8 cellular contexts compared by ENCODE assay signal in the genomic region with DNA sequence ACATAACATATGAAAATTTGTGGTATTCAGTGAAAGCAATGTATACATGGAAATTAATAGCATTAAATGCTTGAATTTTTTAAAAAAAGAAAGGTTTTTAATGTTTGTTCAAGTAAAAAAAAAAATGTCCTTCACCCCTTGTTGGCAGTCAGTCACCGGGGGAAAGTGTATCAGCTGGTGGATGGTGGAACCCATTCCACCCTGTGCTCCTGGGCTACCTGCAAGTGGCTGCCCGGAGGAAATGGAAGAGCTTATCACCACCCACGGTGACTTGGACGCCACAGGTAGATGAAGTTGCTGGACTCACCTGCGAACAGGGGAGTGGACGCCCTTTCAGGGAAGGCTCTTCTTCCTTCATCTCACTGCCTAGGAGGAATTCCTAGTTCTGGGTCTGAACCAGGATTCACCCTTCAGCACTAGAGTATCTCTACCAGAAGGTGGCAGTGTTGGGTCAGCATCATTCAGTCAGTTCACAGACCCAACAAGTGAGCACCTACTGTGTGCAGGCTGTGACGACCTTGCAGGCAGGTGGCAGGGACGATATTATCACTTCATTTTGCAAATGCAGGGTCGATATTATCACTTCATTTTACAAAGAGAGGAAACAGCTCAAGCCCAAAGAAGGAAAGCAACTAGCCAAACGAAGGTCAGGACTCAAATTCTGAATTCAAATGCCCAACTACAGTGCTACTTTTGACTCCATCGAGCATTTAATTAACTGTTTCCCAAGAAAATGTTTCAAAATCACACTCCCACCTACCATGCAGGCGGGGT. TPM values are rescaled to one million over a fixed set of nuclear protein-coding genes. Genes with fewer than 3 reads are reported as not detected.
DNase-seq lines count a peak whose midpoint lies in the region; ATAC-seq, FAIRE-seq and TF ChIP-seq lines count a peak whose summit lies in the region.

No MANE protein-coding gene starts in this region.

- CTCF ChIA-PET in PC-9 (lab: Charles Lee): interaction anchor here (0.6 to 1.3 kb wide), 2 partner anchors 9 to 157 kb away, joined by 4 read pairs; no protein-coding TSS in a partner anchor
- CTCF ChIA-PET in K562 (lab: Yijun Ruan, JAX; ENCODE audit: low intra/inter-chr PET ratio): interaction anchor here (3.1 kb wide), 1 partner anchor 140 kb away, joined by 46 read pairs; no protein-coding TSS in a partner anchor

- no peak overlapping the region for H2AFZ ChIP-seq in PC-9
- H2AFZ ChIP-seq in K562 (ENCODE audit: low read depth, low read length): no peak overlapping the region

- H3K9me3 ChIP-seq in PC-9 (ENCODE audit: insufficient read depth, low read depth) (no peaks in the 10 kb centered on the region), K562 (replicated peaks; ENCODE audit: control insufficient read depth, insufficient read depth, low read depth, low read length) (no peaks in the 10 kb centered on the region; the same call in 1 of the 2 replicates)

- intact Hi-C loops in PC-9 (cut with micrococcal nuclease; ENCODE audit: unreplicated experiment): loop anchor here (1.0 to 10.0 kb wide), 3 partner anchors 92 to 239 kb away; partner anchors contain the start of gene DPYSL5
- intact Hi-C loops in K562 (cut with micrococcal nuclease): loop anchor here (1.0 to 5.0 kb wide), 2 partner anchors 140 to 237 kb away; no protein-coding TSS in a partner anchor

- in situ Hi-C loops in K562 (cut with MboI): no loop called here

- TF ChIP-seq RAD21 in K562 (CRISPR knock-in tag; conservative IDR thresholded peaks at IDR 0.05 in 1 of 2, IDR thresholded peaks at IDR 0.05 in 1 of 2): peak; percentile 94 to 95

- H3K27me3 ChIP-seq in PC-9 (ENCODE audit: insufficient read depth, low read depth) (no peaks in the 10 kb centered on the region), K562 (ENCODE audit: control insufficient read depth in 2 of 2, insufficient read depth in 2 of 2, low read length in 2 of 2) (peaks cover 7 to 39% of the 10 kb centered on the region in 2 experiments; a peak in 4 of 5 replicates)

- FAIRE-seq in K562 (lab: Jason Lieb, UNC): peak; percentile 95

- H3K36me3 ChIP-seq in PC-9 (ENCODE audit: low read depth) (no peaks in the 10 kb centered on the region), K562 (ENCODE audit: control insufficient read depth, insufficient read depth, low read length) (no peaks in the 10 kb centered on the region)

- H3K9me2 ChIP-seq in PC-9 (ENCODE audit: insufficient read depth): no peaks in the 10 kb centered on the region

- H3K4me3 ChIP-seq in PC-9 (no peak overlapping the region), K562 (no peak overlapping the region)

- TF ChIP-seq CTCF in PC-9 (conservative IDR thresholded peaks at IDR 0.05) (peak; percentile 99), K562 (IDR thresholded peaks at IDR 0.05 in 2 of 3, conservative IDR thresholded peaks at IDR 0.05 in 1 of 3; ENCODE audit: insufficient read depth in 2 of 3, low read depth in 1 of 3, low read length in 3 of 3) (peak; percentile 79 to 90 (median 89))

- DNase-seq in DMS153 (lab: John Stamatoyannopoulos, UW) (peak; percentile 56), HS-27A (ENCODE audit: low read depth) (peak; percentile 35), PC-9 (peak; percentile 45 to 49), K562 (ENCODE audit: extremely low read depth in 1 of 4, low spot score in 3 of 4) (peak; percentile 60 to 70 (median 69)), iPS-NIHi7 (ENCODE audit: extremely low spot score) (peak; percentile 78)
- DNase-seq in stimulated activated CD4-positive, alpha-beta T cell treated with anti-CD3 and anti-CD28 coated beads, Interleukin-12 subunit alpha, Interleukin-12 subunit beta, amount 100 ng/mL, for 48 hours (ENCODE audit: low read depth in 2 of 3, low spot score in 1 of 3): peak; percentile 4 to 40 (median 13)

- no peak overlapping the region for H3K9ac ChIP-seq in K562 (ENCODE audit: insufficient read depth in 1 of 2, low read depth in 2 of 2, low read length in 2 of 2)

- H3K27ac ChIP-seq in PC-9 (no peak overlapping the region), K562 (ENCODE audit: extremely low read depth, low read depth, low read length) (no peak overlapping the region)

- no peaks in the 10 kb centered on the region for H3K9me1 ChIP-seq in K562 (ENCODE audit: control insufficient read depth, insufficient read depth, low read length)

- TF ChIP-seq POLR2A in K562 (conservative IDR thresholded peaks at IDR 0.05): no peak

- POLR2A ChIA-PET in PC-9 (lab: Charles Lee; ENCODE audit: unreplicated experiment): no interaction called here
- POLR2A ChIA-PET in K562 (lab: Yijun Ruan, JAX): no interaction called here

- 2% methylated on average over 12 of the region's 12 CpGs for WGBS in K562 (ENCODE audit: insufficient coverage, low coverage, missing lambda C conversion rate)

- peaks cover 18% of the 10 kb centered on the region for H3F3A ChIP-seq in PC-9 (ENCODE audit: insufficient read depth, low read depth)

- no peak overlapping the region for H3K4me2 ChIP-seq in PC-9
- no peak overlapping the region for H3K4me2 ChIP-seq in K562 (ENCODE audit: insufficient read depth, low read length)

- TF ChIP-seq EP300 in K562 (IDR thresholded peaks at IDR 0.05; ENCODE audit: low read length): no peak

- peak; percentile 85 for ATAC-seq in K562
- ATAC-seq in GM21423 (IDR thresholded peaks at IDR 0.05; ENCODE audit: unreplicated experiment): no peak
- no peak for ATAC-seq in HG02970 (IDR thresholded peaks at IDR 0.05; ENCODE audit: low FRiP score, unreplicated experiment)

- H3K4me1 ChIP-seq in PC-9 (replicated peaks; ENCODE audit: insufficient read depth) (peaks cover 25% of the 10 kb centered on the region), K562 (replicated peaks in 1 of 2; ENCODE audit: control insufficient read depth in 2 of 2, insufficient read depth in 2 of 2, low read length in 2 of 2) (no peaks in the 10 kb centered on the region)

- BruUV-seq in PC-9 (replicated peaks; lab: Mats Ljungman, UMichigan): no TSS peak
- no TSS peak for BruUV-seq in K562 (replicated peaks; lab: Mats Ljungman, UMichigan)

- H3K79me2 ChIP-seq in PC-9 (ENCODE audit: low read depth): no peaks in the 10 kb centered on the region
- no peaks in the 10 kb centered on the region for H3K79me2 ChIP-seq in K562 (ENCODE audit: control insufficient read depth, insufficient read depth, low read length)

- H4K20me1 ChIP-seq in PC-9 (ENCODE audit: insufficient read depth): no peaks in the 10 kb centered on the region
- no peaks in the 10 kb centered on the region for H4K20me1 ChIP-seq in K562 (replicated peaks; ENCODE audit: control insufficient read depth, insufficient read depth, low read length)

TF ChIP-seq in K562, 482 proteins besides CTCF, POLR2A, EP300 and RAD21 (continues in another document):
- TF ChIP-seq ZNF655 (CRISPR knock-in tag; IDR thresholded peaks at IDR 0.05) (no peak), DACH1 (IDR thresholded peaks at IDR 0.05; ENCODE audit: partially characterized antibody) (no peak), PRMT5 (CRISPR knock-in tag; IDR thresholded peaks at IDR 0.05) (no peak), ARID2 (IDR thresholded peaks at IDR 0.05) (peak; percentile 80), MED1 (CRISPR knock-in tag; IDR thresholded peaks at IDR 0.05; ENCODE audit: borderline replicate concordance) (no peak), ZKSCAN8 (CRISPR knock-in tag; IDR thresholded peaks at IDR 0.05) (peak; percentile 91), ZNF146 (CRISPR knock-in tag; IDR thresholded peaks at IDR 0.05; ENCODE audit: unreplicated experiment) (no peak), MEF2A (IDR thresholded peaks at IDR 0.05; ENCODE audit: control insufficient read depth, low read depth, low read length) (no peak), RCOR1 (IDR thresholded peaks at IDR 0.05; ENCODE audit: borderline replicate concordance in 1 of 2, low read depth in 2 of 2, low read length in 2 of 2) (peak in 1 of 2 experiments; percentile 41; a peak in 1 of 4 replicates), ZNF445 (CRISPR knock-in tag; IDR thresholded peaks at IDR 0.05; ENCODE audit: low read depth) (no peak), ZKSCAN1 (IDR thresholded peaks at IDR 0.05; ENCODE audit: low read depth, low read length) (peak; percentile 100), ZNF24 (IDR thresholded peaks at IDR 0.05) (peak; percentile 60)

RNA-seq across cellular contexts. Expression of gene CIB4, which starts 35.8 kb away (rescaled TPM):
- total RNA-seq in PC-9 (2021): not detected in 2 replicates
- not detected in 2 replicates for total RNA-seq in K562 (2011; cell fraction: chromatin; rRNA removed; ENCODE audit: low replicate concordance)
- not detected in 2 replicates for total RNA-seq in K562 (2011; cell fraction: nucleolus; rRNA removed)
- total RNA-seq in K562 (2011; cell fraction: nucleoplasm; rRNA removed): not detected in 2 replicates
- not detected in 2 replicates for total RNA-seq in K562 (2014; rRNA removed)
- not detected in 2 replicates for total RNA-seq in K562 (2014; rRNA removed; fragmentation: Illumina TruSeq; extraction: Trizol)
- total RNA-seq in K562 (2015; rRNA removed; fragmentation: Illumina TruSeq; extraction: Trizol): not detected in 2 replicates
- total RNA-seq in K562 (2021): not detected in 2 replicates
- polyA plus RNA-seq in K562 (2011; rRNA removed): not detected in 2 replicates
- not detected in 2 replicates for polyA plus RNA-seq in K562 (2011; cell fraction: cytosol; rRNA removed)
- polyA plus RNA-seq in K562 (2011; cell fraction: nucleus; rRNA removed): not detected in 2 replicates
- polyA plus RNA-seq in K562 (2012): not detected in 2 replicates
- not detected in 2 replicates for polyA plus RNA-seq in K562 (2014; fragmentation: Illumina TruSeq; extraction: Trizol)
- not detected for polyA plus RNA-seq in K562 (2014; fragmentation: Nextera tagmentation; extraction: Ambion mirVana)
- polyA plus RNA-seq in K562 (2014; rRNA removed): not detected in 2 replicates
- polyA minus RNA-seq in K562 (2011; rRNA and poly(A)+ RNA removed): not detected in 2 replicates
- polyA minus RNA-seq in K562 (2011; cell fraction: cytosol; rRNA and poly(A)+ RNA removed): not detected in 2 replicates
- not detected in 2 replicates for polyA minus RNA-seq in K562 (2011; cell fraction: nucleus; rRNA and poly(A)+ RNA removed)

Comparison
In these comparisons a context has a peak if more than half of its experiments do, and no peak if none do; other contexts are left out.
1. DNase-seq: peak in every context shown above with its lines; median percentile 78 in iPS-NIHi7; 69 in K562; 56 in DMS153; 47 in PC-9; 35 in HS-27A; 13 in stimulated activated CD4-positive, alpha-beta T cell treated with anti-CD3 and anti-CD28 coated beads, Interleukin-12 subunit alpha, Interleukin-12 subunit beta, amount 100 ng/mL, for 48 hours.